Comparison of ENCODE assay signal across 24 cellular contexts in genomic region chr4:97317691-97318090, GRCh38.
"Had no signal": no experiment of that assay in that cellular context is flagged by ENCODE, and none has a peak within 500 bp of the region (broad histone marks: within the 10 kb centered on the region; RNA-seq: fewer than 3 reads in every experiment).

No MANE protein-coding gene starts in this region.

- H3K27me3 Mint-ChIP-seq: activated CD4-positive, alpha-beta T cell treated with anti-CD3 and anti-CD28 coated beads, Interleukin-2, amount 10 ng/mL, durations not matched to agents 24 days and 14 days; activated CD8-positive, alpha-beta T cell treated with anti-CD3 and anti-CD28 coated beads for 36 hours; activated T-cell treated with anti-CD3 and anti-CD28 coated beads, Interleukin-2, amount 50 U/mL, for 24 hours; central memory CD8-positive, alpha-beta T cell; memory B cell; naive thymus-derived CD4-positive, alpha-beta T cell; stimulated activated memory B cell treated with anti-CD40 and anti-IgM and Interleukin-4, amounts not matched to agents 10 μg/mL and 1 μg/mL and 100 μg/mL, for 72 hours had no signal

- H3K27ac Mint-ChIP-seq: activated CD4-positive, alpha-beta T cell treated with anti-CD3 and anti-CD28 coated beads, Interleukin-2, amount 10 ng/mL, durations not matched to agents 24 days and 14 days; activated CD8-positive, alpha-beta T cell treated with anti-CD3 and anti-CD28 coated beads for 36 hours; activated T-cell treated with anti-CD3 and anti-CD28 coated beads, Interleukin-2, amount 50 U/mL, for 24 hours; activated T-helper 2 cell treated with anti-CD3 and anti-CD28 coated beads, Interferon-gamma antibody, Interleukin-2, Interleukin-4, amounts not matched to agents 10 μg/mL and 5 μg/mL and 100 μg/mL, durations not matched to agents 14 hours and 24 hours and 36 hours; immature natural killer cell; memory B cell; naive thymus-derived CD4-positive, alpha-beta T cell; stimulated activated memory B cell treated with anti-CD40 and anti-IgM and Interleukin-4, amounts not matched to agents 10 μg/mL and 1 μg/mL and 100 μg/mL, for 72 hours had no signal

- H3K27me3 ChIP-seq: ascending aorta, colonic mucosa, neutrophil, pancreas, sigmoid colon, spleen, upper lobe of left lung had no signal

- H3K4me3 ChIP-seq: ascending aorta, colonic mucosa, pancreas, sigmoid colon, spleen, thoracic aorta, upper lobe of left lung had no signal

- H3K36me3 Mint-ChIP-seq: immature natural killer cell; memory B cell; naive thymus-derived CD4-positive, alpha-beta T cell; stimulated activated memory B cell treated with anti-CD40 and anti-IgM and Interleukin-4, amounts not matched to agents 10 μg/mL and 1 μg/mL and 100 μg/mL, for 72 hours had no signal

- H3K4me3 Mint-ChIP-seq: activated CD4-positive, alpha-beta T cell treated with anti-CD3 and anti-CD28 coated beads, Interleukin-2, amount 10 ng/mL, durations not matched to agents 24 days and 14 days; activated CD8-positive, alpha-beta T cell treated with anti-CD3 and anti-CD28 coated beads for 36 hours; activated T-cell treated with anti-CD3 and anti-CD28 coated beads, Interleukin-2, amount 50 U/mL, for 24 hours; central memory CD8-positive, alpha-beta T cell; immature natural killer cell; memory B cell; naive thymus-derived CD4-positive, alpha-beta T cell; stimulated activated memory B cell treated with anti-CD40 and anti-IgM and Interleukin-4, amounts not matched to agents 10 μg/mL and 1 μg/mL and 100 μg/mL, for 72 hours had no signal

- ATAC-seq: activated CD8-positive, alpha-beta T cell treated with anti-CD3 and anti-CD28 coated beads for 36 hours; left ventricle myocardium superior; naive thymus-derived CD4-positive, alpha-beta T cell; pancreas; stimulated activated memory B cell treated with anti-CD40 and anti-IgM and Interleukin-4, amounts not matched to agents 10 μg/mL and 1 μg/mL and 100 μg/mL, for 72 hours had no signal

- H3K36me3 ChIP-seq: ascending aorta, colonic mucosa, neutrophil, pancreas, sigmoid colon, spleen, thoracic aorta, upper lobe of left lung had no signal

- H3K4me1 Mint-ChIP-seq: activated CD4-positive, alpha-beta T cell treated with anti-CD3 and anti-CD28 coated beads, Interleukin-2, amount 10 ng/mL, durations not matched to agents 24 days and 14 days; central memory CD8-positive, alpha-beta T cell; immature natural killer cell; memory B cell; naive thymus-derived CD4-positive, alpha-beta T cell; stimulated activated memory B cell treated with anti-CD40 and anti-IgM and Interleukin-4, amounts not matched to agents 10 μg/mL and 1 μg/mL and 100 μg/mL, for 72 hours had no signal

- DNase-seq: activated CD4-positive, alpha-beta T cell treated with anti-CD3 and anti-CD28 coated beads, Interleukin-2, amount 10 ng/mL, durations not matched to agents 24 days and 14 days; activated CD8-positive, alpha-beta T cell treated with anti-CD3 and anti-CD28 coated beads for 36 hours; activated naive CD4-positive, alpha-beta T cell treated with Interleukin-2 at 50 U/mL for 16 hours; activated T-cell treated with anti-CD3 and anti-CD28 coated beads, Interleukin-2, amount 50 U/mL, for 24 hours; colonic mucosa; erythroblast; head of caudate nucleus; immature natural killer cell; kidney glomerular epithelial cell; left ventricle myocardium superior; naive thymus-derived CD4-positive, alpha-beta T cell; pancreas; sigmoid colon; spleen; stimulated activated CD4-positive, alpha-beta T cell treated with anti-CD3 and anti-CD28 coated beads, Interleukin-4, amount 100 ng/mL, for 4 hours; T1000; upper lobe of left lung had no signal

- H3K27ac ChIP-seq: ascending aorta, colonic mucosa, neutrophil, pancreas, sigmoid colon, spleen, thoracic aorta, upper lobe of left lung had no signal

- H3K4me1 ChIP-seq: ascending aorta, colonic mucosa, pancreas, sigmoid colon, spleen, upper lobe of left lung had no signal
